Comparison of ENCODE assay signal across 30 cellular contexts in the genomic region with DNA sequence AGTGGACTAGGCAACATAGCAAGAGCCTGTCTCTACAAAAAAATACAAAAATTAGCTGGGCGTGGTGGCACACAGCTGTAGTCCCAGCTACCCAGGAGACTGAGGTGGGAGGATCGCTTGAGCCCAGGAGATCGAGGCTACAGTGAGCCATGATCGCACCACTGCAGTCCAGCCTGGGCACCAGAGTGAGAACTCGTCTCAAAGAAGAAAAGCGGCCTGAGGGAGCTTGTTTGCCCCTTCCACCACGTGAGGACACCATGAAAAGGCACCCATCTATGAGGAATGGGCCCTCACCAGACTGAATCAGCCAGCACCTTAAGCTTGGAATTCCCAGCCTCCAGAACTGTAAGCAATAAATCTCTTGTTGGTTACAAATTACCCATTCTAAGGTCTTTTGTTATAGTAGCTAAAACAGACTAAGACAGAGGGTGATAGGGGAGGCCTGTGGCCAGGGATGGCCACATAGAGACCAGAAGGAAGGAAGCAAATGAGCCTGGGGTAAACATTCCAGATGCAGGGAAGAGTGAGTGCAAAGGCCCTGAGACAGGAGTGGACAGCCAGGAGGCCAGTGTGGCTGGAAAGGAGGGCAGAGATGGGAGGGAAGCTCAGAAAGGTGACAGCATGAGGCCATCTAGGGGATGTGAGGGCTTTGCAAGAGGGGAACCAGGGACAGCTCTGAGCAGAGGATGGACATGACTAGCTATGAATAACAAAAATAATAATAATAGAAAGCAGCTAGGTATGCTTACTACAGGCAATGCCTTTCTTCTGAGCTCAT.
"Had no signal": no experiment of that assay in that cellular context is flagged by ENCODE, and none has a peak within 500 bp of the region (broad histone marks: within the 10 kb centered on the region; RNA-seq: fewer than 3 reads in every experiment).

No MANE protein-coding gene starts in this region.

- H3K4me1 ChIP-seq: adrenal gland, body of pancreas, colonic mucosa had no signal

- FAIRE-seq: endometrium, endothelial cell of umbilical vein, frontal cortex had no signal

- H3K27ac ChIP-seq: adrenal gland, body of pancreas, colonic mucosa, epithelial cell of prostate had no signal

- DNase-seq: activated CD4-positive, alpha-beta memory T cell treated with anti-CD3 and anti-CD28 coated beads for 36 hours; activated CD4-positive, alpha-beta T cell treated with anti-CD3 and anti-CD28 coated beads for 36 hours; activated CD4-positive, alpha-beta T cell treated with anti-CD3 and anti-CD28 coated beads, Interleukin-2, amount 10 ng/mL, durations not matched to agents 24 days and 14 days; activated CD4-positive, CD25-positive, alpha-beta regulatory T cell; activated CD4-positive, CD25-positive, alpha-beta regulatory T cell treated with anti-CD3 and anti-CD28 coated beads, Interleukin-2, amount 50 U/mL, for 72 hours; activated CD8-positive, alpha-beta memory T cell treated with anti-CD3 and anti-CD28 coated beads, Interleukin-2, amount 10 ng/mL, durations not matched to agents 7 days and 5 days; activated CD8-positive, alpha-beta memory T cell treated with anti-CD3 and anti-CD28 coated beads, Interleukin-2, amount 50 U/mL, for 4 hours; activated CD8-positive, alpha-beta T cell treated with anti-CD3 and anti-CD28 coated beads, Interleukin-2, amount 10 ng/mL, durations not matched to agents 7 days and 5 days; activated effector memory CD4-positive, alpha-beta T cell treated with anti-CD3 and anti-CD28 coated beads, Interleukin-2, amount 50 U/mL, for 16 hours; activated naive CD4-positive, alpha-beta T cell treated with anti-CD3 and anti-CD28 coated beads for 36 hours; activated naive CD8-positive, alpha-beta T cell treated with anti-CD3 and anti-CD28 coated beads for 36 hours; activated naive CD8-positive, alpha-beta T cell treated with anti-CD3 and anti-CD28 coated beads, Interleukin-2, amount 50 U/mL, for 24 hours; activated T-cell treated with anti-CD3 and anti-CD28 coated beads, Interleukin-2, amount 50 U/mL, for 1 hour; activated T-cell treated with anti-CD3 and anti-CD28 coated beads, Interleukin-2, amount 50 U/mL, for 48 hours; amygdala; aorta; body of pancreas; central memory CD4-positive, alpha-beta T cell; cerebellar nuclear complex; colonic mucosa; effector CD4-positive, alpha-beta T cell; effector memory CD8-positive, alpha-beta T cell; foreskin fibroblast; glutamatergic neuron; T-helper 2 cell had no signal

- H3K4me3 ChIP-seq: adrenal gland, body of pancreas, colonic mucosa had no signal

- ATAC-seq: activated CD4-positive, alpha-beta T cell treated with anti-CD3 and anti-CD28 coated beads for 36 hours; activated CD8-positive, alpha-beta memory T cell treated with anti-CD3 and anti-CD28 coated beads, Interleukin-2, amount 10 ng/mL, durations not matched to agents 7 days and 5 days; activated CD8-positive, alpha-beta T cell treated with anti-CD3 and anti-CD28 coated beads, Interleukin-2, amount 10 ng/mL, durations not matched to agents 7 days and 5 days; activated naive CD8-positive, alpha-beta T cell treated with anti-CD3 and anti-CD28 coated beads, Interleukin-2, amount 50 U/mL, for 24 hours; body of pancreas; effector memory CD8-positive, alpha-beta T cell had no signal

- H3K36me3 ChIP-seq: adrenal gland, colonic mucosa had no signal

- H3K27me3 ChIP-seq: adrenal gland, body of pancreas, colonic mucosa had no signal

- H3K9me3 ChIP-seq: adrenal gland, body of pancreas, colonic mucosa had no signal
